ENCODE assay signal across 18 cellular contexts in the genomic region with DNA sequence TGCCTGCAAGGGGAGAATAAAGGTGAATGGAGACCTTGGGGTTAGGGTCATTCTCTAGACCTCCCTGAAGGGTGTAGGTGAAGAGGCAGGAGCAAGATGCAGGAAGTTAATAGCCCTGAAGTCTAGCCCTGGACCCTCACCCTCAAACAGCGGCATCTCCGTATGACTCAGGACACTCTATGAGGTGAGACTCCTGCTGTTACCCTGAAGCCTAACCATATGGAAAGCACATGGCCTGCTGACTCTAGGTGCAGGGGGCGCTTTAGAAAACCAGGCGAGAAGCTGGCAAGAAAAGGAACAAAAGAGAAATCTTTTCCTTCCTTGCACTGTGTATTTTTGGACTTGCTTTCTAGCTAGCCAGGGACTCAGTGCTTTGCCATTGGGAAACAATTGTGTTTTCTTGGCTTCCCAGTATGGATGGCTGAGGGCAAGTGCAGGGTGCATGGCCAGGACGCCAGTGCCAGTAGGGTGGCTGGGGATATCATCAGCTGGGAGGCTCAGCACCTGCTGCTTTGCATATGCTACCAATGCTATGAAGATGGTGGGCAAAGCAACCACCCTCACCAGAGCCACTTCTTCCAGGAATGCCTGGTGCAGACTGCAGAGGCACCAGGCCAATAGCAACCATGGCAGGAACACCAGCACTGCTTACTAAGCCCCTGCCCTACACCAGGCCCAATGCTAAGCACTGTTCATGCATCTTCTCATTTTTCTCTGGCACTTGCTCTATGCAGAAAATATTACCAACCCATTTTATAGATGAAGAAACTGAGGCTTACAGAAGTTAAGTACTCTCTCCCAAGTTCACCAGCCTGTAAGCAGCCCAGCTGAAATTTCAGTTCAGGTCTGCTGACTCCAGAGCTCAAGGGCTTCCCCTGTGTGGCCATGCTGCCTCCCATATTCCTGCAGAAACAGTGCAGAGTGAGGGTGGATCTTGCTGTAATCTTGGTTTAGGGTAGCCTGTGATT.
A peak's percentile ranks its signal among the peaks of the same experiment; 100 is the strongest.
DNase-seq lines count a peak whose midpoint lies in the region; TF ChIP-seq lines count a peak whose summit lies in the region.
"Had no signal": no experiment of that assay in that cellular context is flagged by ENCODE, and none has a peak within 500 bp of the region (broad histone marks: within the 10 kb centered on the region; RNA-seq: fewer than 3 reads in every experiment).

No MANE protein-coding gene starts in this region.

- no peak overlapping the region for H4K5ac ChIP-seq in mesendoderm (ENCODE audit: low read length)

- H3K4me1 ChIP-seq in Karpas-422 (ENCODE audit: low read length), result peaks cover 48% of the 10 kb centered on the region
- no peaks in the 10 kb centered on the region for H3K4me1 ChIP-seq in mesendoderm (ENCODE audit: control insufficient read depth, low read depth, low read length)
- H3K4me1 ChIP-seq in mammary epithelial cell (ENCODE audit: insufficient read depth, low read length), result no peaks in the 10 kb centered on the region

- no TSS peak for BruUV-seq in mammary epithelial cell (replicated peaks; lab: Mats Ljungman, UMichigan)

- peak overlapping the region; percentile 25 for H3K56ac ChIP-seq in mesendoderm (ENCODE audit: low read length)

- H3K27ac ChIP-seq in Karpas-422 (ENCODE audit: low read length) (peak overlapping the region; percentile 81), mesendoderm (ENCODE audit: low read depth, low read length) (no peak overlapping the region), mammary epithelial cell (ENCODE audit: insufficient read depth, low read depth, low read length) (no peak overlapping the region)
- H3K27ac ChIP-seq: BLaER1 had no signal

- CTCF ChIA-PET in mammary epithelial cell (lab: Charles Lee; ENCODE audit: low non-redundant PET), result interaction anchor here (0.5 kb wide), 1 partner anchor 1206 kb away, joined by 4 read pairs; no protein-coding TSS in a partner anchor

- no peak overlapping the region for H4K8ac ChIP-seq in mesendoderm (ENCODE audit: low read depth, low read length)

- H2AFZ ChIP-seq in Karpas-422 (ENCODE audit: low read length), result no peak overlapping the region
- no peak overlapping the region for H2AFZ ChIP-seq in mammary epithelial cell (ENCODE audit: low read depth, low read length)

- no peaks in the 10 kb centered on the region for H3K79me1 ChIP-seq in mesendoderm (ENCODE audit: low read length)

- no peak for TF ChIP-seq CTCF in astrocyte of the spinal cord (IDR thresholded peaks at IDR 0.05; ENCODE audit: low read depth, low read length)
- TF ChIP-seq CTCF in mammary epithelial cell (conservative IDR thresholded peaks at IDR 0.05 in 1 of 2, IDR thresholded peaks at IDR 0.05 in 1 of 2; ENCODE audit: extremely low read depth in 1 of 2, insufficient read depth in 1 of 2, low read depth in 1 of 2, low read length in 2 of 2), result no peak

- no peaks in the 10 kb centered on the region for H3K9me3 ChIP-seq in Karpas-422 (ENCODE audit: low read length)
- H3K9me3 ChIP-seq in mammary epithelial cell (replicated peaks; ENCODE audit: insufficient read depth, low read length), result no peaks in the 10 kb centered on the region
- H3K9me3 ChIP-seq: MG63 had no signal

- H4K20me1 ChIP-seq in Karpas-422 (ENCODE audit: insufficient read depth, low read depth, low read length) (no peaks in the 10 kb centered on the region), mammary epithelial cell (ENCODE audit: insufficient read depth, low read length) (no peaks in the 10 kb centered on the region)
- H4K20me1 ChIP-seq: BLaER1 had no signal

- H2BK15ac ChIP-seq in mesendoderm (replicated peaks; ENCODE audit: low read depth), result no peak overlapping the region

- H3K9me2 ChIP-seq in Karpas-422 (replicated peaks; ENCODE audit: insufficient read depth, low read length), result no peaks in the 10 kb centered on the region; the same call in 1 of the 2 replicates

- intact Hi-C loops in mammary epithelial cell (cut with micrococcal nuclease), result no loop called here

- H3K4ac ChIP-seq in mesendoderm (ENCODE audit: low read depth, low read length), result no peak overlapping the region

- H3K79me2 ChIP-seq in Karpas-422 (ENCODE audit: low read length) (no peaks in the 10 kb centered on the region), mesendoderm (ENCODE audit: control insufficient read depth, insufficient read depth, low read length) (no peaks in the 10 kb centered on the region), mammary epithelial cell (ENCODE audit: insufficient read depth, low read length) (no peaks in the 10 kb centered on the region)

- no peak overlapping the region for H3K18ac ChIP-seq in mesendoderm (ENCODE audit: low read length)

- DNase-seq in Daoy (ENCODE audit: low read depth), result peak; percentile 54
- DNase-seq in Karpas-422, result peak; percentile 56
- DNase-seq in astrocyte of the spinal cord (ENCODE audit: low read depth, low spot score), result peak; percentile 40
- DNase-seq in mesendoderm, result no peak
- no peak for DNase-seq in activated gamma-delta T cell (lab: John Stamatoyannopoulos, UW)
- DNase-seq in mammary epithelial cell, result no peak
- DNase-seq in activated CD4-positive, alpha-beta T cell treated with anti-CD3 and anti-CD28 coated beads for 1 hour, result no peak
- DNase-seq: CD4-positive, alpha-beta memory T cell; EL; HFFc6; Kasumi-1; MG63; NCI-H1092 treated with DMSO at 0.1 percent for 48 hours; NCI-H1694 treated with DMSO at 0.1 percent for 48 hours; NK-92 treated with Interleukin-12 subunit alpha and Interleukin-12 subunit beta, amount 100 ng/mL, for 24 hours; Right ventricle myocardium superior; SW 1271 had no signal

- H3K36me3 ChIP-seq in Karpas-422 (ENCODE audit: insufficient read depth, low read length), result no peaks in the 10 kb centered on the region
- no peaks in the 10 kb centered on the region for H3K36me3 ChIP-seq in mesendoderm (ENCODE audit: control insufficient read depth, insufficient read depth, low read length)
- no peaks in the 10 kb centered on the region for H3K36me3 ChIP-seq in mammary epithelial cell (ENCODE audit: insufficient read depth, low read length)
- H3K36me3 ChIP-seq: MG63 had no signal

- peak overlapping the region; percentile 45 for H3K23ac ChIP-seq in mesendoderm (ENCODE audit: low read length)

- H3K4me2 ChIP-seq in Karpas-422 (ENCODE audit: low read depth, low read length, poor library complexity, severe bottlenecking) (peak overlapping the region; percentile 44), mesendoderm (ENCODE audit: low read length) (no peak overlapping the region), mammary epithelial cell (ENCODE audit: insufficient read depth, low read depth, low read length) (no peak overlapping the region)
- H3K4me2 ChIP-seq: BLaER1 had no signal

- dilution Hi-C loops in mammary epithelial cell (cut with HindIII; ENCODE audit: low sequenced_read_pairs), result no loop called here

- no peak overlapping the region for H2BK5ac ChIP-seq in mesendoderm (ENCODE audit: low read length)

- no peak overlapping the region for H2BK120ac ChIP-seq in mesendoderm (ENCODE audit: low read depth, low read length)

- no peak overlapping the region for H2AK5ac ChIP-seq in mesendoderm (ENCODE audit: low read length)

- in situ Hi-C loops in astrocyte of the spinal cord (cut with HindIII; ENCODE audit: low sequenced_read_pairs), result no loop called here
- in situ Hi-C loops in mammary epithelial cell (cut with MboI; ENCODE audit: low sequenced_read_pairs in 2 of 2), result no loop called here

- no CpG with 5 or more reads among the region's 5 CpGs for WGBS in mesendoderm (ENCODE audit: extremely low coverage, insufficient coverage, low lambda C conversion rate)
- 98% methylated on average over 5 of the region's 5 CpGs for WGBS in mammary epithelial cell (ENCODE audit: low coverage, missing lambda C conversion rate)

- H3K27me3 ChIP-seq in Karpas-422 (ENCODE audit: low read length), result no peaks in the 10 kb centered on the region
- no peaks in the 10 kb centered on the region for H3K27me3 ChIP-seq in mesendoderm (ENCODE audit: insufficient read depth, low read length, poor library complexity)
- no peaks in the 10 kb centered on the region for H3K27me3 ChIP-seq in mammary epithelial cell (ENCODE audit: insufficient read depth, low read length)
- H3K27me3 ChIP-seq: BLaER1, MG63 had no signal

- H3K4me3 ChIP-seq in Karpas-422 (ENCODE audit: low read length) (peak overlapping the region; percentile 31; the same call in 1 of the 2 replicates), astrocyte of the spinal cord (ENCODE audit: low read depth, low read length) (no peak overlapping the region), mesendoderm (ENCODE audit: low read length) (no peak overlapping the region), mammary epithelial cell (replicated peaks in 1 of 3; ENCODE audit: insufficient read depth in 1 of 3, low read depth in 2 of 3, low read length in 3 of 3) (no peak overlapping the region)
- H3K4me3 ChIP-seq: BLaER1, MG63 had no signal

- H3K9ac ChIP-seq in Karpas-422 (ENCODE audit: low read length) (peak overlapping the region; percentile 37; the same call in 1 of the 2 replicates), mesendoderm (ENCODE audit: low read length) (no peak overlapping the region), mammary epithelial cell (ENCODE audit: insufficient read depth, low read length) (no peak overlapping the region)
- H3K9ac ChIP-seq: BLaER1 had no signal

Comparison
In these comparisons a context has a peak if more than half of its experiments do, and no peak if none do; other contexts are left out.
1. DNase-seq: peak in Daoy (single experiment), Karpas-422 (single experiment) and astrocyte of the spinal cord (single experiment); none in mesendoderm (single experiment), activated gamma-delta T cell (single experiment), mammary epithelial cell (single experiment) and activated CD4-positive, alpha-beta T cell treated with anti-CD3 and anti-CD28 coated beads for 1 hour (single experiment).